Comparison of ENCODE assay signal across 30 cellular contexts in the genomic region with DNA sequence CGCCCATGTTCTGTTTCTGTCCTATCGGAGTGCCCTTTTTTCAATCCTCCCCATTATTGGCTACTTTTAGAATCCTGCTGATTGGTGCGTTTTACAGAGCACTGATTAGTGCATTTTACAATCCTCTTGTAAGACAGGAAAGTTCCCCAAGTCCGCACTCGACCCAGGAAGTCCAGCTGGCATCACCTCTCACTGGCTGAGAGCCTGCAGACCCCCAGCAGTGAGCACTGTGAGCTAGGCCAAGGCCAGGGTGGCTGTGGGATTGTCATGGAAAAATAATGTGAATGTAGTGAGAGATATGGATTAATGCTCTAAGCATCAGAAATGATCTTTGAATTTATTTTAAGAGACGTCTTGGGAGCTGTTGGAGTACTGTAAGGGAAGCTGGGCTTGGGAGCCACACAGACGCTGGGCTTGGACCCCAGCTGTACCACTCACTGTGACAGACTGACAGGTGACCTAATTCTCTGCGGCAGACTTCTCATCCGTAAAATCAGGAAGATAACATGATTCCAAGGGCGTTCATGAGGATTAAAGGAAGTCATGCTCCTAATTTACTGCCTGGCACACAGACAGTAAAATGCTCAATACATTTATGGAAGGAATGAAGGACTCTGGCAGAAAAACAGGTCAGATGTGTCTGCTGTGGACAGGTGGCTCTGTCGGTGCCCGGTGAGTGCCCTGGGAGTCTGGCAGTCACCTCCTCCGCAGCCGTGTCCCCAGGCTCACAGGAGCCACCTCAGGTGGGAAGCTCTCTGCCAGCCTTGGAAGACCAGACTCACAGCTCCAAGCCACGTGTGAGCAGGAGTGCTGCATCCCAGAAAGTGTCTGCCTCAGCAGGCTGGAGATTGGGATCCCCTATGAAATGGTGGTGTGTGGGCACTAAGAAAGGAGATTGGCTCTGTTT.
DNase-seq lines count a peak whose midpoint lies in the region; ATAC-seq and TF ChIP-seq lines count a peak whose summit lies in the region.
"Had no signal": no experiment of that assay in that cellular context is flagged by ENCODE, and none has a peak within 500 bp of the region (broad histone marks: within the 10 kb centered on the region; RNA-seq: fewer than 3 reads in every experiment).

No MANE protein-coding gene starts in this region.

- H3K27me3 Mint-ChIP-seq in osteocyte (ENCODE audit: unreplicated experiment) (peaks cover 3% of the 10 kb centered on the region), type B pancreatic cell (no peaks in the 10 kb centered on the region)

- no peak for TF ChIP-seq POLR2A in transverse colon (IDR thresholded peaks at IDR 0.05)

- H3K27me3 ChIP-seq in transverse colon = no peaks in the 10 kb centered on the region
- H3K27me3 ChIP-seq: neural progenitor cell, SJSA1, thyroid gland had no signal

- H3K36me3 ChIP-seq in transverse colon = no peaks in the 10 kb centered on the region
- H3K36me3 ChIP-seq: neural progenitor cell, SJSA1, thyroid gland had no signal

- no peaks in the 10 kb centered on the region for H3K36me3 Mint-ChIP-seq in osteocyte (ENCODE audit: unreplicated experiment)
- H3K36me3 Mint-ChIP-seq in type B pancreatic cell = no peaks in the 10 kb centered on the region

- peak; percentile 47 for DNase-seq in DMS79 treated with DMSO at 0.1 percent for 48 hours (lab: John Stamatoyannopoulos, UW)
- peak; percentile 54 for DNase-seq in NCI-H2029 (lab: John Stamatoyannopoulos, UW)
- peak; percentile 83 for DNase-seq in osteocyte (ENCODE audit: extremely low spot score, unreplicated experiment)
- DNase-seq in type B pancreatic cell (ENCODE audit: extremely low spot score, unreplicated experiment) = no peak
- DNase-seq in transverse colon = no peak
- DNase-seq: activated CD4-positive, alpha-beta T cell treated with anti-CD3 and anti-CD28 coated beads, Interleukin-2, amount 50 U/mL, for 48 hours; activated naive CD4-positive, alpha-beta T cell; Calu3; central memory CD4-positive, alpha-beta T cell; erythroblast; glutamatergic neuron; IMR-90; left ventricle myocardium superior; mesendoderm; MV-4-11; NCI-H146; RPMI8226; stimulated activated CD4-positive, alpha-beta T cell treated with anti-CD3 and anti-CD28 coated beads, Interleukin-12 subunit alpha, Interleukin-12 subunit beta, amount 100 ng/mL, for 4 hours; stimulated activated CD4-positive, alpha-beta T cell treated with anti-CD3 and anti-CD28 coated beads, Interleukin-4, amount 100 ng/mL, for 24 hours; T-helper 1 cell; thyroid gland had no signal

- H3K9me3 Mint-ChIP-seq in osteocyte (ENCODE audit: unreplicated experiment) (no peaks in the 10 kb centered on the region), type B pancreatic cell (no peaks in the 10 kb centered on the region)

- H3K4me3 Mint-ChIP-seq in osteocyte (ENCODE audit: unreplicated experiment) (no peak overlapping the region), type B pancreatic cell (no peak overlapping the region)
- H3K4me3 Mint-ChIP-seq: dendritic cell treated with granulocyte-macrophage colony-stimulating factor and Interleukin-4, amounts not matched to agents 40 ng/mL and 50 ng/mL, for 4 days; neural progenitor cell had no signal

- H3K4me3 ChIP-seq in transverse colon = no peak overlapping the region
- H3K4me3 ChIP-seq: neural progenitor cell, SJSA1, thyroid gland had no signal

- H3K27ac ChIP-seq in VCaP = peak overlapping the region; percentile 80
- no peak overlapping the region for H3K27ac ChIP-seq in transverse colon
- H3K27ac ChIP-seq: neural progenitor cell, SJSA1, thyroid gland had no signal

- H3K4me1 Mint-ChIP-seq in osteocyte (ENCODE audit: unreplicated experiment) (no peaks in the 10 kb centered on the region), type B pancreatic cell (ENCODE audit: unreplicated experiment) (no peaks in the 10 kb centered on the region)

- no peak overlapping the region for H3K27ac Mint-ChIP-seq in osteocyte (ENCODE audit: unreplicated experiment)
- H3K27ac Mint-ChIP-seq in type B pancreatic cell = no peak overlapping the region
- H3K27ac Mint-ChIP-seq: dendritic cell treated with granulocyte-macrophage colony-stimulating factor and Interleukin-4, amounts not matched to agents 40 ng/mL and 50 ng/mL, for 4 days; neural progenitor cell; progenitor cell of endocrine pancreas had no signal

- ATAC-seq in GM21423 (IDR thresholded peaks at IDR 0.05; ENCODE audit: unreplicated experiment) = no peak
- ATAC-seq: activated CD4-positive, CD25-positive, alpha-beta regulatory T cell treated with anti-CD3 and anti-CD28 coated beads, Interleukin-2, amount 50 U/mL, for 24 hours; HCT116; left ventricle myocardium superior; sciatic nerve had no signal

- 53 to 85% methylated on average over 5 to 15 of the region's 15 CpGs for WGBS in transverse colon (ENCODE audit: low coverage in 1 of 2), 2 donors

- no peak for TF ChIP-seq CTCF in VCaP (conservative IDR thresholded peaks at IDR 0.05)
- TF ChIP-seq CTCF in osteocyte (IDR thresholded peaks at IDR 0.05) = no peak
- TF ChIP-seq CTCF in type B pancreatic cell (conservative IDR thresholded peaks at IDR 0.05) = no peak
- TF ChIP-seq CTCF in transverse colon (IDR thresholded peaks at IDR 0.05) = no peak

- in situ Hi-C loops in transverse colon (cut with MboI; ENCODE audit: low pct_ligation_motif_present in 1 of 4, low pct_unique_long_range_greater_than_20kb in 1 of 4, low sequenced_read_pairs in 3 of 4) = no loop called here

- no peaks in the 10 kb centered on the region for H3K4me1 ChIP-seq in transverse colon
- H3K4me1 ChIP-seq: neural progenitor cell, SJSA1, thyroid gland had no signal

- no peak for TF ChIP-seq EP300 in transverse colon (IDR thresholded peaks at IDR 0.05; ENCODE audit: low read depth)

- no peaks in the 10 kb centered on the region for H3K9me3 ChIP-seq in transverse colon
- H3K9me3 ChIP-seq: SJSA1, thyroid gland had no signal

- intact Hi-C loops in transverse colon (cut with DNase I; ENCODE audit: low total_unique reads) = no loop called here

Comparison
In these comparisons a context has a peak if more than half of its experiments do, and no peak if none do; other contexts are left out.
1. DNase-seq: peak in DMS79 treated with DMSO at 0.1 percent for 48 hours (single experiment), NCI-H2029 (single experiment) and osteocyte (single experiment); none in type B pancreatic cell (single experiment) and transverse colon (single experiment).